Comparison of ENCODE assay signal across 1 cellular context in the genomic region with DNA sequence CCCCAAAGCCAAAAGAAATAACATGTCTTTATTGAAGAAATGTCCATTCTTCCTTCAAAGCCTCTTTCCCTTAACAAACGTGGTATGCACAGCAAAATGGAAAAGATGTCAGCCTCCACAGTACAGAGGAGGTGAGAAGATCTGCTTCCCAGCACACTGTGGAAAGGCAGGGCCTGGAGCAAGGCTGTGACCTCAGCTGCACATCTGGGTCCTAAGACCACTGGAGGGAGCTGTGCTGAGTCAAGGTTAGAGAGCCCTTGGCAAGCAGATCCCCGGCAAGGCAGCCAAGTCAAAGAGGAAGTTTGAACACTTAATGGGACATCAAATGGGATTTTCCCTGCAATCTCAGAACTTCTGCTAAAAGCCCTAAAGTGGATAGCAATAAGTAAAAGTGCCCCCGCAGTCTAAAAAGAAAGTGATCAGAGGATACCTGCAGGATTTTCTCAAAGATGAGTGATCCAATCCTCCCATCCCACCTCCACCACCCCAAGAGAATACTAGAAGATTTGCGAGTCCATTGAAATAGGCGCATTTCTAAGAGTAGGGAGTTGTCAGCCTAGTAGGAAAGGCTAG.
A peak's percentile ranks its signal among the peaks of the same experiment; 100 is the strongest.
TF ChIP-seq lines count a peak whose summit lies in the region.

No MANE protein-coding gene starts in this region.

TF ChIP-seq in K562, 482 proteins besides CTCF, POLR2A, EP300 and RAD21 (continued from another document):
- TF ChIP-seq, protein P1, sequence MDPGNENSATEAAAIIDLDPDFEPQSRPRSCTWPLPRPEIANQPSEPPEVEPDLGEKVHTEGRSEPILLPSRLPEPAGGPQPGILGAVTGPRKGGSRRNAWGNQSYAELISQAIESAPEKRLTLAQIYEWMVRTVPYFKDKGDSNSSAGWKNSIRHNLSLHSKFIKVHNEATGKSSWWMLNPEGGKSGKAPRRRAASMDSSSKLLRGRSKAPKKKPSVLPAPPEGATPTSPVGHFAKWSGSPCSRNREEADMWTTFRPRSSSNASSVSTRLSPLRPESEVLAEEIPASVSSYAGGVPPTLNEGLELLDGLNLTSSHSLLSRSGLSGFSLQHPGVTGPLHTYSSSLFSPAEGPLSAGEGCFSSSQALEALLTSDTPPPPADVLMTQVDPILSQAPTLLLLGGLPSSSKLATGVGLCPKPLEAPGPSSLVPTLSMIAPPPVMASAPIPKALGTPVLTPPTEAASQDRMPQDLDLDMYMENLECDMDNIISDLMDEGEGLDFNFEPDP (CRISPR knock-in tag; IDR thresholded peaks at IDR 0.05): no peak
- TF ChIP-seq SAFB2 (IDR thresholded peaks at IDR 0.05; ENCODE audit: borderline replicate concordance, low read depth, low read length, severe bottlenecking): no peak
- peak; percentile 54 for TF ChIP-seq CREM (IDR thresholded peaks at IDR 0.05; ENCODE audit: low read depth)
- TF ChIP-seq RHOXF2B (CRISPR knock-in tag; conservative IDR thresholded peaks at IDR 0.05): no peak
- peak; percentile 46 for TF ChIP-seq NFE2 (IDR thresholded peaks at IDR 0.05; ENCODE audit: low read depth)
- TF ChIP-seq ZNF778 (CRISPR knock-in tag; IDR thresholded peaks at IDR 0.05): no peak
- TF ChIP-seq ELF4 (CRISPR knock-in tag; IDR thresholded peaks at IDR 0.05): no peak
- TF ChIP-seq BRF1 (IDR thresholded peaks at IDR 0.05; ENCODE audit: borderline replicate concordance, extremely low read depth, insufficient read length): no peak
- TF ChIP-seq FOXA3 (CRISPR knock-in tag; conservative IDR thresholded peaks at IDR 0.05 in 1 of 2, IDR thresholded peaks at IDR 0.05 in 1 of 2): no peak
- TF ChIP-seq MAFK (IDR thresholded peaks at IDR 0.05; ENCODE audit: low read length): 0 out of 2 replicates have a peak, but pooled peaks have one; percentile 34
- TF ChIP-seq SOX6 (IDR thresholded peaks at IDR 0.05): peak; percentile 39; the same call in 1 of the 2 replicates
- no peak for TF ChIP-seq KDM2B (CRISPR knock-in tag; IDR thresholded peaks at IDR 0.05)
- no peak for TF ChIP-seq SUPT5H (IDR thresholded peaks at IDR 0.05)
- peak; percentile 60; the same call in 1 of the 2 replicates for TF ChIP-seq CTBP1 (IDR thresholded peaks at IDR 0.05; ENCODE audit: borderline replicate concordance)
- no peak for TF ChIP-seq ZBTB2 (IDR thresholded peaks at IDR 0.05)
- TF ChIP-seq, protein P2, sequence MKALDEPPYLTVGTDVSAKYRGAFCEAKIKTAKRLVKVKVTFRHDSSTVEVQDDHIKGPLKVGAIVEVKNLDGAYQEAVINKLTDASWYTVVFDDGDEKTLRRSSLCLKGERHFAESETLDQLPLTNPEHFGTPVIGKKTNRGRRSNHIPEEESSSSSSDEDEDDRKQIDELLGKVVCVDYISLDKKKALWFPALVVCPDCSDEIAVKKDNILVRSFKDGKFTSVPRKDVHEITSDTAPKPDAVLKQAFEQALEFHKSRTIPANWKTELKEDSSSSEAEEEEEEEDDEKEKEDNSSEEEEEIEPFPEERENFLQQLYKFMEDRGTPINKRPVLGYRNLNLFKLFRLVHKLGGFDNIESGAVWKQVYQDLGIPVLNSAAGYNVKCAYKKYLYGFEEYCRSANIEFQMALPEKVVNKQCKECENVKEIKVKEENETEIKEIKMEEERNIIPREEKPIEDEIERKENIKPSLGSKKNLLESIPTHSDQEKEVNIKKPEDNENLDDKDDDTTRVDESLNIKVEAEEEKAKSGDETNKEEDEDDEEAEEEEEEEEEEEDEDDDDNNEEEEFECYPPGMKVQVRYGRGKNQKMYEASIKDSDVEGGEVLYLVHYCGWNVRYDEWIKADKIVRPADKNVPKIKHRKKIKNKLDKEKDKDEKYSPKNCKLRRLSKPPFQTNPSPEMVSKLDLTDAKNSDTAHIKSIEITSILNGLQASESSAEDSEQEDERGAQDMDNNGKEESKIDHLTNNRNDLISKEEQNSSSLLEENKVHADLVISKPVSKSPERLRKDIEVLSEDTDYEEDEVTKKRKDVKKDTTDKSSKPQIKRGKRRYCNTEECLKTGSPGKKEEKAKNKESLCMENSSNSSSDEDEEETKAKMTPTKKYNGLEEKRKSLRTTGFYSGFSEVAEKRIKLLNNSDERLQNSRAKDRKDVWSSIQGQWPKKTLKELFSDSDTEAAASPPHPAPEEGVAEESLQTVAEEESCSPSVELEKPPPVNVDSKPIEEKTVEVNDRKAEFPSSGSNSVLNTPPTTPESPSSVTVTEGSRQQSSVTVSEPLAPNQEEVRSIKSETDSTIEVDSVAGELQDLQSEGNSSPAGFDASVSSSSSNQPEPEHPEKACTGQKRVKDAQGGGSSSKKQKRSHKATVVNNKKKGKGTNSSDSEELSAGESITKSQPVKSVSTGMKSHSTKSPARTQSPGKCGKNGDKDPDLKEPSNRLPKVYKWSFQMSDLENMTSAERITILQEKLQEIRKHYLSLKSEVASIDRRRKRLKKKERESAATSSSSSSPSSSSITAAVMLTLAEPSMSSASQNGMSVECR (CRISPR knock-in tag; IDR thresholded peaks at IDR 0.05): no peak
- no peak for TF ChIP-seq ETV6 (IDR thresholded peaks at IDR 0.05; ENCODE audit: borderline replicate concordance in 1 of 2, low read depth in 2 of 2, low read length in 1 of 2)
- TF ChIP-seq ETV6 (CRISPR knock-in tag; IDR thresholded peaks at IDR 0.05; ENCODE audit: borderline replicate concordance): no peak
- TF ChIP-seq RCOR1 (IDR thresholded peaks at IDR 0.05; ENCODE audit: borderline replicate concordance in 1 of 2, low read depth in 2 of 2, low read length in 2 of 2): peak in 1 of 2 experiments; percentile 64; a peak in 1 of 4 replicates
- no peak for TF ChIP-seq GTF2A2 (tag; IDR thresholded peaks at IDR 0.05)
- TF ChIP-seq, protein P3, sequence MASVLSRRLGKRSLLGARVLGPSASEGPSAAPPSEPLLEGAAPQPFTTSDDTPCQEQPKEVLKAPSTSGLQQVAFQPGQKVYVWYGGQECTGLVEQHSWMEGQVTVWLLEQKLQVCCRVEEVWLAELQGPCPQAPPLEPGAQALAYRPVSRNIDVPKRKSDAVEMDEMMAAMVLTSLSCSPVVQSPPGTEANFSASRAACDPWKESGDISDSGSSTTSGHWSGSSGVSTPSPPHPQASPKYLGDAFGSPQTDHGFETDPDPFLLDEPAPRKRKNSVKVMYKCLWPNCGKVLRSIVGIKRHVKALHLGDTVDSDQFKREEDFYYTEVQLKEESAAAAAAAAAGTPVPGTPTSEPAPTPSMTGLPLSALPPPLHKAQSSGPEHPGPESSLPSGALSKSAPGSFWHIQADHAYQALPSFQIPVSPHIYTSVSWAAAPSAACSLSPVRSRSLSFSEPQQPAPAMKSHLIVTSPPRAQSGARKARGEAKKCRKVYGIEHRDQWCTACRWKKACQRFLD (CRISPR knock-in tag; IDR thresholded peaks at IDR 0.05): no peak
- TF ChIP-seq ARID2 (IDR thresholded peaks at IDR 0.05): no peak
- TF ChIP-seq ZNF644 (tag; IDR thresholded peaks at IDR 0.05; ENCODE audit: low read depth): no peak
- TF ChIP-seq ATF7 (IDR thresholded peaks at IDR 0.05): peak; percentile 49; the same call in 1 of the 2 replicates
- no peak for TF ChIP-seq SLC30A9 (CRISPR knock-in tag; IDR thresholded peaks at IDR 0.05)
- TF ChIP-seq SMARCE1 (IDR thresholded peaks at IDR 0.05): no peak
- TF ChIP-seq, protein P4, sequence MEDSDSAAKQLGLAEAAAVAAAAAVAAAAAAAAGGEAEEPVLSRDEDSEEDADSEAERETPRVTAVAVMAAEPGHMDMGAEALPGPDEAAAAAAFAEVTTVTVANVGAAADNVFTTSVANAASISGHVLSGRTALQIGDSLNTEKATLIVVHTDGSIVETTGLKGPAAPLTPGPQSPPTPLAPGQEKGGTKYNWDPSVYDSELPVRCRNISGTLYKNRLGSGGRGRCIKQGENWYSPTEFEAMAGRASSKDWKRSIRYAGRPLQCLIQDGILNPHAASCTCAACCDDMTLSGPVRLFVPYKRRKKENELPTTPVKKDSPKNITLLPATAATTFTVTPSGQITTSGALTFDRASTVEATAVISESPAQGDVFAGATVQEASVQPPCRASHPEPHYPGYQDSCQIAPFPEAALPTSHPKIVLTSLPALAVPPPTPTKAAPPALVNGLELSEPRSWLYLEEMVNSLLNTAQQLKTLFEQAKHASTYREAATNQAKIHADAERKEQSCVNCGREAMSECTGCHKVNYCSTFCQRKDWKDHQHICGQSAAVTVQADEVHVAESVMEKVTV (CRISPR knock-in tag; IDR thresholded peaks at IDR 0.05): peak; percentile 39; the same call in 1 of the 2 replicates
- no peak for TF ChIP-seq ARID1B (IDR thresholded peaks at IDR 0.05)
- TF ChIP-seq, protein P5, sequence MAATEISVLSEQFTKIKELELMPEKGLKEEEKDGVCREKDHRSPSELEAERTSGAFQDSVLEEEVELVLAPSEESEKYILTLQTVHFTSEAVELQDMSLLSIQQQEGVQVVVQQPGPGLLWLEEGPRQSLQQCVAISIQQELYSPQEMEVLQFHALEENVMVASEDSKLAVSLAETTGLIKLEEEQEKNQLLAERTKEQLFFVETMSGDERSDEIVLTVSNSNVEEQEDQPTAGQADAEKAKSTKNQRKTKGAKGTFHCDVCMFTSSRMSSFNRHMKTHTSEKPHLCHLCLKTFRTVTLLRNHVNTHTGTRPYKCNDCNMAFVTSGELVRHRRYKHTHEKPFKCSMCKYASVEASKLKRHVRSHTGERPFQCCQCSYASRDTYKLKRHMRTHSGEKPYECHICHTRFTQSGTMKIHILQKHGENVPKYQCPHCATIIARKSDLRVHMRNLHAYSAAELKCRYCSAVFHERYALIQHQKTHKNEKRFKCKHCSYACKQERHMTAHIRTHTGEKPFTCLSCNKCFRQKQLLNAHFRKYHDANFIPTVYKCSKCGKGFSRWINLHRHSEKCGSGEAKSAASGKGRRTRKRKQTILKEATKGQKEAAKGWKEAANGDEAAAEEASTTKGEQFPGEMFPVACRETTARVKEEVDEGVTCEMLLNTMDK (IDR thresholded peaks at IDR 0.05; ENCODE audit: borderline replicate concordance, insufficient read depth, low read depth, low read length, poor library complexity, severe bottlenecking): peak; percentile 83
- TF ChIP-seq CAMTA2 (CRISPR knock-in tag; conservative IDR thresholded peaks at IDR 0.05): no peak
- TF ChIP-seq NKRF (IDR thresholded peaks at IDR 0.05; ENCODE audit: borderline replicate concordance): no peak
- peak; percentile 93 for TF ChIP-seq ESRRA (IDR thresholded peaks at IDR 0.05; ENCODE audit: borderline replicate concordance, low read depth)
- no peak for TF ChIP-seq GATAD2A (IDR thresholded peaks at IDR 0.05)
- 0 out of 2 replicates have a peak, but pooled peaks have one; percentile 57 for TF ChIP-seq ZKSCAN1 (IDR thresholded peaks at IDR 0.05; ENCODE audit: low read depth, low read length)
- TF ChIP-seq TOE1 (IDR thresholded peaks at IDR 0.05; ENCODE audit: borderline replicate concordance): no peak
- no peak for TF ChIP-seq TOE1 (CRISPR knock-in tag; IDR thresholded peaks at IDR 0.05; ENCODE audit: borderline replicate concordance, low read depth)
- TF ChIP-seq CBX3 (IDR thresholded peaks at IDR 0.05; ENCODE audit: borderline replicate concordance in 1 of 2, low read length in 2 of 2): peak in 1 of 2 experiments; percentile 56; a peak in 1 of 3 replicates
- no peak for TF ChIP-seq CREBBP (IDR thresholded peaks at IDR 0.05; ENCODE audit: low read depth, low read length)
- peak in 1 of 3 experiments; percentile 25 for TF ChIP-seq YY1 (IDR thresholded peaks at IDR 0.05; ENCODE audit: borderline replicate concordance in 1 of 3, control insufficient read depth in 1 of 3, extremely low read depth in 1 of 3, insufficient read depth in 3 of 3, insufficient read length in 1 of 3, insufficient replicate concordance in 2 of 3, low read depth in 1 of 3, low read length in 2 of 3)
- TF ChIP-seq, protein P6, sequence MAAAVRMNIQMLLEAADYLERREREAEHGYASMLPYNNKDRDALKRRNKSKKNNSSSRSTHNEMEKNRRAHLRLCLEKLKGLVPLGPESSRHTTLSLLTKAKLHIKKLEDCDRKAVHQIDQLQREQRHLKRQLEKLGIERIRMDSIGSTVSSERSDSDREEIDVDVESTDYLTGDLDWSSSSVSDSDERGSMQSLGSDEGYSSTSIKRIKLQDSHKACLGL (CRISPR knock-in tag; IDR thresholded peaks at IDR 0.05; ENCODE audit: borderline replicate concordance, poor library complexity, severe bottlenecking): no peak
